Comparison of ENCODE assay signal across 20 cellular contexts in the genomic region with DNA sequence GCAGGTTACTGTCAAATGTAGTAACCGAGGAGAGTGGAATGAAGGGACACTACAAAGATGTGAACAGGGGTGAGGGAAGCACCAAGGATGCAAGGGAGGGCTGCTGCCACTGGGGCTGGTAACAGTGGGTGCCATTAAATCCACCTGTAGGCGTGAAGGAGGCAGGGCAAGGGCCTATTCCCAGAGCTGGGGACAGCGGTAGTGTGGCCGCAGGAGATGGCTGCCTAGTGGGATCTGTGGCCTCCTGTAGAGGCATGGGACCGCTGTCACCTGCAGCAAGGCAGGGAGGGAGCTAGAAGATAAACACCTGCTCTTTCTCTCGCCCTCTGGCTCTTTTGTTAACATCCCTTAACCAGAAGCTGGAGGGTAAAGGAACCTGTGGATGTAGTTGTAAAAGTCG.
"Had no signal": no experiment of that assay in that cellular context is flagged by ENCODE, and none has a peak within 500 bp of the region (broad histone marks: within the 10 kb centered on the region; RNA-seq: fewer than 3 reads in every experiment).

No MANE protein-coding gene starts in this region.

- H3K27ac ChIP-seq: adrenal gland, gastroesophageal sphincter, heart right ventricle, left ventricle myocardium inferior, right atrium auricular region, stomach, WERI-Rb-1 had no signal

- H3K9me3 Mint-ChIP-seq: activated naive CD4-positive, alpha-beta T cell treated with anti-CD3 and anti-CD28 coated beads, Interleukin-2, amount 50 U/mL, for 72 hours; activated T-helper 1 cell treated with anti-CD3 and anti-CD28 coated beads, Interleukin-12 subunit alpha, Interleukin-12 subunit beta, Interleukin-2, Interleukin-4 antibody, amounts not matched to agents 30 ng/mL and 10 ng/mL and 1 ng/mL, durations not matched to agents 14 hours and 24 hours and 36 hours; type B pancreatic cell had no signal

- DNase-seq: activated CD4-positive, alpha-beta T cell treated with anti-CD3 and anti-CD28 coated beads, Interleukin-2, amount 50 U/mL, for 4 hours; activated gamma-delta T cell treated with Interleukin-2 at 50 U/mL for 16 hours; adrenal gland; effector CD4-positive, alpha-beta T cell; heart right ventricle; kidney glomerular epithelial cell; left ventricle myocardium inferior; mammary epithelial cell; stimulated activated CD4-positive, alpha-beta T cell treated with anti-CD3 and anti-CD28 coated beads, Interleukin-12 subunit alpha, Interleukin-12 subunit beta, amount 100 ng/mL, for 4 hours; stimulated activated CD4-positive, alpha-beta T cell treated with anti-CD3 and anti-CD28 coated beads, Interleukin-1b, Interleukin-23, amount 100 ng/mL, for 48 hours; stomach; WERI-Rb-1 had no signal

- H3K4me3 ChIP-seq: adrenal gland, gastroesophageal sphincter, heart right ventricle, left ventricle myocardium inferior, right atrium auricular region, stomach had no signal

- H3K4me3 Mint-ChIP-seq: activated T-helper 1 cell treated with anti-CD3 and anti-CD28 coated beads, Interleukin-12 subunit alpha, Interleukin-12 subunit beta, Interleukin-2, Interleukin-4 antibody, amounts not matched to agents 30 ng/mL and 10 ng/mL and 1 ng/mL, durations not matched to agents 14 hours and 24 hours and 36 hours; type B pancreatic cell had no signal

- H3K27me3 ChIP-seq: adrenal gland, gastroesophageal sphincter, heart right ventricle, right atrium auricular region, stomach had no signal

- H3K9me3 ChIP-seq: adrenal gland, gastroesophageal sphincter, heart right ventricle, left ventricle myocardium inferior, right atrium auricular region, stomach had no signal

- ATAC-seq: activated naive CD4-positive, alpha-beta T cell treated with anti-CD3 and anti-CD28 coated beads, Interleukin-2, amount 50 U/mL, for 72 hours; esophagus mucosa; gastroesophageal sphincter; heart right ventricle had no signal

- H3K36me3 Mint-ChIP-seq: activated naive CD4-positive, alpha-beta T cell treated with anti-CD3 and anti-CD28 coated beads, Interleukin-2, amount 50 U/mL, for 72 hours; type B pancreatic cell had no signal

- FAIRE-seq: astrocyte had no signal

- H3K27ac Mint-ChIP-seq: activated T-helper 1 cell treated with anti-CD3 and anti-CD28 coated beads, Interleukin-12 subunit alpha, Interleukin-12 subunit beta, Interleukin-2, Interleukin-4 antibody, amounts not matched to agents 30 ng/mL and 10 ng/mL and 1 ng/mL, durations not matched to agents 14 hours and 24 hours and 36 hours; progenitor cell of endocrine pancreas; type B pancreatic cell had no signal

- H3K4me1 ChIP-seq: adrenal gland, gastroesophageal sphincter, left ventricle myocardium inferior, right atrium auricular region had no signal

- H3K36me3 ChIP-seq: adrenal gland, gastroesophageal sphincter, heart right ventricle, left ventricle myocardium inferior, right atrium auricular region, stomach, WERI-Rb-1 had no signal
